9 cellular contexts compared by ENCODE assay signal in the genomic region with DNA sequence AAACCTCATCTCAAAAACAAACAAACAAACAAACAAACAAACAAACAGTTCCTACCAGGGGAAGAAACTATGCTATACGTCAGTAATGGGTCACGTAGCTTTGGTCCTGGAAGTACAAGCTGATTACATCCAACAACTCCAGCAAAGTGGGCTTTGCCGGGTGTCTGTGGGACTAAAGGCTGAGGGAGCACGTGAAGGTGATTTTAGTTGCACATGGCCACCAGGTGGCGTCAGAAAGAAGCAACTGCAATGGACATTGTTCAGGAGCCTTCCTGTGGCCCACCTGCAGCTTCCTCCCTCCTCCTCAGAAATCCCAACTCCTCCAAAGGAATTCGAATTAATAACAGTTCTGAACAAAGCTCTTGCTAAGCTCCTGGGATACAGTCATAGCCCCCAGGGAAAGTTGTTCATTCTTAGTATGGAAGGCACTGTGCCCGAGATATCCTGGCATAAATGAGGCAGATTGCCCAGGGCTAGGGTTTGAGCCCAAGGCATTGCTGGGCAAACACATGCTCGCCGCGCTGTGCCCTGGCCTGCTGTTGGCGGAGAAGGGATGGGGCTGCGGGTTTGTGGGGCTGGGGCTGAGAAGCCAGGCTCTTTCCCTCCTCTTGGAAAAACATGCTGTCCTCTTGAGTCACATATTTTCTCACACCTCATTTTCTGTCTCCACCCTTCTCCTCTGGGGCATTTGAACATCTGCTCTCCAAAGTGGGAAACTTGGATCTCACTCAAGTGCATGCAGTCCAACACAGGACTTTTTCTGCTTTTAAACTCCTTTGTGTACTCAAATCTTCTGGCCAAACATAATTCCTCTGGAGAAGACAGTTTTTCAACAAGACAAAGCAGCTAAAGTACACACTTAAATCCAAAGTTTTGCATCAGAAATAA. TPM values are rescaled to one million over a fixed set of nuclear protein-coding genes. Genes with fewer than 3 reads are reported as not detected.
DNase-seq lines count a peak whose midpoint lies in the region; ATAC-seq, FAIRE-seq and TF ChIP-seq lines count a peak whose summit lies in the region.
"Had no signal": no experiment of that assay in that cellular context is flagged by ENCODE, and none has a peak within 500 bp of the region (broad histone marks: within the 10 kb centered on the region; RNA-seq: fewer than 3 reads in every experiment).

No MANE protein-coding gene starts in this region.

- no peaks in the 10 kb centered on the region for H3K27me3 Mint-ChIP-seq in memory B cell
- H3K27me3 Mint-ChIP-seq: activated naive CD4-positive, alpha-beta T cell treated with anti-CD3 and anti-CD28 coated beads, Interleukin-2, amount 50 U/mL, for 24 hours had no signal

- no peaks in the 10 kb centered on the region for H3K36me3 ChIP-seq in H1 (ENCODE audit: control insufficient read depth in 2 of 4, insufficient read depth in 4 of 4, low read length in 3 of 4)

- TF ChIP-seq EP300 in H1 (IDR thresholded peaks at IDR 0.05; ENCODE audit: borderline replicate concordance in 1 of 2, low read depth in 2 of 2, low read length in 2 of 2) = no peak

- no peak overlapping the region for H3K4me3 Mint-ChIP-seq in memory B cell
- H3K4me3 Mint-ChIP-seq: activated naive CD4-positive, alpha-beta T cell treated with anti-CD3 and anti-CD28 coated beads, Interleukin-2, amount 50 U/mL, for 24 hours had no signal

- POLR2A ChIA-PET in H1 (lab: Charles Lee; ENCODE audit: partially characterized antibody) = interaction anchor here (0.7 to 1.5 kb wide), 5 partner anchors 14 to 136 kb away, joined by 3 to 5 read pairs (median 4); partner anchors contain the start of genes GPSM2 and PRPF38B

- H4K20me1 ChIP-seq in H1 (replicated peaks in 1 of 2; ENCODE audit: control insufficient read depth in 1 of 2, insufficient read depth in 2 of 2, low read length in 2 of 2) = no peaks in the 10 kb centered on the region

- TF ChIP-seq POLR2A in H1 (IDR thresholded peaks at IDR 0.05; ENCODE audit: control extremely low read depth in 1 of 2, low read depth in 2 of 2, low read length in 2 of 2) = no peak

- no peak overlapping the region for H3K27ac ChIP-seq in H1 (ENCODE audit: low read depth, low read length)

- H4K91ac ChIP-seq in H1 (replicated peaks; ENCODE audit: insufficient read length, low read length) = no peak overlapping the region

- no peaks in the 10 kb centered on the region for H3K9me3 ChIP-seq in H1 (ENCODE audit: insufficient read depth in 2 of 2, low read depth in 1 of 2, low read length in 1 of 2)

- H3K36me3 Mint-ChIP-seq in memory B cell = no peaks in the 10 kb centered on the region
- H3K36me3 Mint-ChIP-seq: activated naive CD4-positive, alpha-beta T cell treated with anti-CD3 and anti-CD28 coated beads, Interleukin-2, amount 50 U/mL, for 24 hours had no signal

- no peak overlapping the region for H3K4me2 ChIP-seq in H1 (ENCODE audit: insufficient read depth in 1 of 2, low read depth in 2 of 2, low read length in 2 of 2)

- 55% methylated on average over 12 of the region's 12 CpGs; no CpG with 5 or more reads in 1 of the 2 experiments for WGBS in H1 (ENCODE audit: extremely low coverage in 1 of 2, insufficient coverage in 1 of 2, insufficient read length in 1 of 2, insufficient replicate concordance in 2 of 2, low coverage in 1 of 2, low lambda C conversion rate in 2 of 2, missing lambda C conversion rate in 1 of 2), 2 experiments

- peak; percentile 74 to 88 (median 76) for TF ChIP-seq CTCF in H1 (IDR thresholded peaks at IDR 0.05; ENCODE audit: control extremely low read depth in 1 of 3, insufficient read depth in 1 of 3, low read depth in 1 of 3, low read length in 3 of 3)

- peak; percentile 44 for DNase-seq in DMS153 (lab: John Stamatoyannopoulos, UW)
- peak; percentile 52 for DNase-seq in NCI-H748 treated with DMSO at 0.1 percent for 48 hours (lab: John Stamatoyannopoulos, UW)
- DNase-seq in activated CD8-positive, alpha-beta memory T cell treated with anti-CD3 and anti-CD28 coated beads for 24 hours = peak; percentile 86
- DNase-seq in H1 (ENCODE audit: low read depth in 1 of 2, low spot score in 2 of 2) = peak; percentile 60 to 87
- peak; percentile 60 to 66 for DNase-seq in memory B cell (ENCODE audit: low spot score in 2 of 2)
- peak; percentile 32 for DNase-seq in stimulated activated CD8-positive, alpha-beta memory T cell treated with anti-CD3 and anti-CD28 coated beads, Interleukin-12 subunit alpha, Interleukin-12 subunit beta, amount 100 ng/mL, for 4 hours (ENCODE audit: low read depth)

- ATAC-seq in HG02885 (IDR thresholded peaks at IDR 0.05; ENCODE audit: poor library complexity, unreplicated experiment) = peak; percentile 51
- peak; percentile 71 for ATAC-seq in memory B cell (ENCODE audit: low read depth)
- ATAC-seq in GM19035 (IDR thresholded peaks at IDR 0.05; ENCODE audit: unreplicated experiment) = no peak

- H3K4me1 ChIP-seq in H1 (replicated peaks in 1 of 4; ENCODE audit: control insufficient read depth in 3 of 4, insufficient read depth in 4 of 4, low read length in 3 of 4) = peaks cover 0 to 3% (median 2%) of the 10 kb centered on the region in 4 experiments; a peak in 3 of 7 replicates

- H3K23ac ChIP-seq in H1 (ENCODE audit: insufficient read length) = no peak overlapping the region

- H3K4ac ChIP-seq in H1 (replicated peaks; ENCODE audit: insufficient read length, low read depth, low read length) = no peak overlapping the region

- no peak overlapping the region for H3K9ac ChIP-seq in H1 (replicated peaks in 1 of 4; ENCODE audit: extremely low read depth in 1 of 4, low read depth in 3 of 4, low read length in 3 of 4)

- no peak overlapping the region for H2BK120ac ChIP-seq in H1 (replicated peaks; ENCODE audit: low read depth, low read length)

- H3K23me2 ChIP-seq in H1 (ENCODE audit: low read depth, low read length) = no peaks in the 10 kb centered on the region

- H4K8ac ChIP-seq in H1 (ENCODE audit: extremely low read depth, insufficient read depth, low read length) = no peak overlapping the region

- TF ChIP-seq RAD21 in H1 (IDR thresholded peaks at IDR 0.05 in 1 of 2, conservative IDR thresholded peaks at IDR 0.05 in 1 of 2; ENCODE audit: low read depth in 2 of 2, low read length in 2 of 2) = peak; percentile 75 to 82

- H2AFZ ChIP-seq in H1 (ENCODE audit: low read length) = peak overlapping the region; percentile 81

- H2BK15ac ChIP-seq in H1 (ENCODE audit: low read length) = no peak overlapping the region

- no peak overlapping the region for H2BK5ac ChIP-seq in H1 (ENCODE audit: low read depth, low read length)

- no peak overlapping the region for H3K4me3 ChIP-seq in H1 (ENCODE audit: extremely low read depth in 1 of 4, insufficient read depth in 2 of 4, low read depth in 3 of 4, low read length in 4 of 4)

- peak overlapping the region; percentile 6; the same call in 1 of the 2 replicates for H2BK12ac ChIP-seq in H1 (ENCODE audit: low read depth, low read length)

- H3K4me1 Mint-ChIP-seq in memory B cell = peaks cover 3% of the 10 kb centered on the region
- H3K4me1 Mint-ChIP-seq: activated naive CD4-positive, alpha-beta T cell treated with anti-CD3 and anti-CD28 coated beads, Interleukin-2, amount 50 U/mL, for 24 hours had no signal

- FAIRE-seq in H1 (lab: Jason Lieb, UNC) = peak; percentile 85

- no peak overlapping the region for H4K5ac ChIP-seq in H1 (ENCODE audit: insufficient read length, low read depth, low read length)

- H3K27me3 ChIP-seq in H1 (replicated peaks in 1 of 4; ENCODE audit: control insufficient read depth in 3 of 4, extremely low read depth in 1 of 4, insufficient read depth in 3 of 4, low read length in 3 of 4) = no peaks in the 10 kb centered on the region

- H3K9me3 Mint-ChIP-seq in memory B cell = no peaks in the 10 kb centered on the region
- H3K9me3 Mint-ChIP-seq: activated naive CD4-positive, alpha-beta T cell treated with anti-CD3 and anti-CD28 coated beads, Interleukin-2, amount 50 U/mL, for 24 hours had no signal

- CTCF ChIA-PET in H1 (lab: Charles Lee; ENCODE audit: partially characterized antibody) = interaction anchor here (0.6 to 12.5 kb wide), 28 partner anchors 8 to 436 kb away, joined by 3 to 160 read pairs (median 4); partner anchors contain the start of gene PRPF38B

- no peak overlapping the region for H2BK20ac ChIP-seq in H1 (ENCODE audit: low read length)

- no peak overlapping the region for H3K56ac ChIP-seq in H1 (replicated peaks; ENCODE audit: insufficient read length, low read depth, low read length)

- no peaks in the 10 kb centered on the region for H3K79me2 ChIP-seq in H1 (ENCODE audit: control insufficient read depth in 1 of 2, insufficient read depth in 2 of 2, low read length in 2 of 2)

- no peak overlapping the region for H3K27ac Mint-ChIP-seq in memory B cell
- H3K27ac Mint-ChIP-seq: activated naive CD4-positive, alpha-beta T cell treated with anti-CD3 and anti-CD28 coated beads, Interleukin-2, amount 50 U/mL, for 24 hours had no signal

- no peak overlapping the region for H3K18ac ChIP-seq in H1 (ENCODE audit: extremely low read depth, low read length)

- no peaks in the 10 kb centered on the region for H3K79me1 ChIP-seq in H1 (ENCODE audit: low read depth, low read length)

- H3K14ac ChIP-seq in H1 (ENCODE audit: insufficient read length) = no peak overlapping the region

- H2AK5ac ChIP-seq in H1 (ENCODE audit: low read depth, low read length) = no peak overlapping the region

TF ChIP-seq in H1, 55 proteins besides CTCF, POLR2A, EP300 and RAD21 (continues in another document):
- TF ChIP-seq MAX (IDR thresholded peaks at IDR 0.05) = peak; percentile 81

RNA-seq across cellular contexts. Expression of gene AKNAD1, which starts 28.6 kb away (rescaled TPM):
- not detected in 2 replicates for total RNA-seq in H1 (2021; fragmentation: NEBNext Ultra II Directional; extraction: Animal tissue kit (Norgen Biotek cat#: 25700))
- polyA plus RNA-seq in H1 (2011; rRNA removed) = not detected in 2 replicates
- not detected for polyA plus RNA-seq in H1 (2011; cell fraction: cytosol; rRNA removed)
- not detected for polyA plus RNA-seq in H1 (2011; cell fraction: nucleus; rRNA removed)
- polyA plus RNA-seq in H1 (2012, experiment 1 of 2) = not detected in 4 replicates
- polyA plus RNA-seq in H1 (2012, experiment 2 of 2) = not detected
- 0.10 TPM for polyA plus RNA-seq in H1 (2013, experiment 1 of 2)
- not detected for polyA plus RNA-seq in H1 (2013, experiment 2 of 2)
- polyA minus RNA-seq in H1 (2011; rRNA and poly(A)+ RNA removed) = 0.85 TPM in 1 of 2 replicates, not detected in the other
- not detected for polyA minus RNA-seq in H1 (2011; cell fraction: cytosol; rRNA and poly(A)+ RNA removed)
- not detected for polyA minus RNA-seq in H1 (2011; cell fraction: nucleus; rRNA and poly(A)+ RNA removed)

RNA-seq across cellular contexts. Expression of gene GPSM2, which starts 48.5 kb away (rescaled TPM):
- total RNA-seq in H1 (2021; fragmentation: NEBNext Ultra II Directional; extraction: Animal tissue kit (Norgen Biotek cat#: 25700)) = 10.3 and 12.7 TPM in 2 replicates
- 3.3 and 6.5 TPM in 2 replicates for polyA plus RNA-seq in H1 (2011; rRNA removed)
- 5.4 TPM for polyA plus RNA-seq in H1 (2011; cell fraction: cytosol; rRNA removed)
- 3.3 TPM for polyA plus RNA-seq in H1 (2011; cell fraction: nucleus; rRNA removed)
- 6.1 to 8.1 TPM (median 7.1 TPM) in 4 replicates for polyA plus RNA-seq in H1 (2012, experiment 1 of 2)
- 0.64 TPM for polyA plus RNA-seq in H1 (2012, experiment 2 of 2)
- polyA plus RNA-seq in H1 (2013, experiment 1 of 2) = 11.9 TPM
- polyA plus RNA-seq in H1 (2013, experiment 2 of 2) = 11.4 TPM
- polyA minus RNA-seq in H1 (2011; rRNA and poly(A)+ RNA removed) = 7.9 and 11.8 TPM in 2 replicates
- polyA minus RNA-seq in H1 (2011; cell fraction: cytosol; rRNA and poly(A)+ RNA removed) = 5.3 TPM
- polyA minus RNA-seq in H1 (2011; cell fraction: nucleus; rRNA and poly(A)+ RNA removed) = 13.9 TPM

Comparison
In these comparisons a context has a peak if more than half of its experiments do, and no peak if none do; other contexts are left out.
1. DNase-seq: peak in every context shown above with its lines; median percentile 86 in activated CD8-positive, alpha-beta memory T cell treated with anti-CD3 and anti-CD28 coated beads for 24 hours; 74 in H1; 63 in memory B cell; 52 in NCI-H748 treated with DMSO at 0.1 percent for 48 hours; 44 in DMS153; 32 in stimulated activated CD8-positive, alpha-beta memory T cell treated with anti-CD3 and anti-CD28 coated beads, Interleukin-12 subunit alpha, Interleukin-12 subunit beta, amount 100 ng/mL, for 4 hours.